Comparison of ENCODE assay signal across 11 cellular contexts in genomic region chr5:106127985-106128384, GRCh38.
DNase-seq lines count a peak whose midpoint lies in the region; ATAC-seq lines count a peak whose summit lies in the region.
"Had no signal": no experiment of that assay in that cellular context is flagged by ENCODE, and none has a peak within 500 bp of the region (broad histone marks: within the 10 kb centered on the region; RNA-seq: fewer than 3 reads in every experiment).

No MANE protein-coding gene starts in this region.

- no peak overlapping the region for H3K4me3 ChIP-seq in Karpas-422 (ENCODE audit: low read length)
- H3K4me3 ChIP-seq: body of pancreas had no signal

- H3K79me2 ChIP-seq in Karpas-422 (ENCODE audit: low read length) = no peaks in the 10 kb centered on the region

- H3K4me1 ChIP-seq in Karpas-422 (ENCODE audit: low read length) = no peaks in the 10 kb centered on the region
- H3K4me1 ChIP-seq: body of pancreas had no signal

- no peak overlapping the region for H3K9ac ChIP-seq in Karpas-422 (ENCODE audit: low read length)

- no peak overlapping the region for H2AFZ ChIP-seq in Karpas-422 (ENCODE audit: low read length)

- no peak overlapping the region for H3K27ac Mint-ChIP-seq in activated CD4-positive, alpha-beta T cell treated with anti-CD3 and anti-CD28 coated beads, Interleukin-2, amount 10 ng/mL, durations not matched to agents 24 days and 14 days

- H3K36me3 Mint-ChIP-seq in activated CD4-positive, alpha-beta T cell treated with anti-CD3 and anti-CD28 coated beads, Interleukin-2, amount 10 ng/mL, durations not matched to agents 24 days and 14 days (ENCODE audit: low read depth) = no peaks in the 10 kb centered on the region

- H3K9me2 ChIP-seq in Karpas-422 (replicated peaks; ENCODE audit: insufficient read depth, low read length) = no peaks in the 10 kb centered on the region

- intact Hi-C loops in activated CD4-positive, alpha-beta T cell treated with anti-CD3 and anti-CD28 coated beads, Interleukin-2, amount 10 ng/mL, durations not matched to agents 24 days and 14 days (cut with micrococcal nuclease) = no loop called here

- peaks cover 22% of the 10 kb centered on the region for H3K9me3 ChIP-seq in Karpas-422 (ENCODE audit: low read length)
- H3K9me3 ChIP-seq: body of pancreas had no signal

- H3K27ac ChIP-seq in Karpas-422 (ENCODE audit: low read length) = no peak overlapping the region
- H3K27ac ChIP-seq: body of pancreas had no signal

- no peak overlapping the region for H3K4me3 Mint-ChIP-seq in activated CD4-positive, alpha-beta T cell treated with anti-CD3 and anti-CD28 coated beads, Interleukin-2, amount 10 ng/mL, durations not matched to agents 24 days and 14 days

- no peaks in the 10 kb centered on the region for H3K27me3 ChIP-seq in Karpas-422 (ENCODE audit: low read length)
- H3K27me3 ChIP-seq: body of pancreas had no signal

- DNase-seq in NCI-H2081 (lab: John Stamatoyannopoulos, UW) (no peak), CD1c-positive myeloid dendritic cell (ENCODE audit: extremely low spot score) (no peak), Karpas-422 (no peak)
- DNase-seq in activated CD4-positive, alpha-beta T cell treated with anti-CD3 and anti-CD28 coated beads, Interleukin-2, amount 10 ng/mL, durations not matched to agents 24 days and 14 days = no peak
- DNase-seq: activated CD8-positive, alpha-beta memory T cell treated with anti-CD3 and anti-CD28 coated beads for 24 hours; activated gamma-delta T cell treated with Interleukin-2 at 50 U/mL for 16 hours; body of pancreas had no signal

- no peak overlapping the region for H3K4me2 ChIP-seq in Karpas-422 (ENCODE audit: low read depth, low read length, poor library complexity, severe bottlenecking)

- H3K36me3 ChIP-seq in Karpas-422 (ENCODE audit: insufficient read depth, low read length) = no peaks in the 10 kb centered on the region

- no peaks in the 10 kb centered on the region for H3K9me3 Mint-ChIP-seq in activated CD4-positive, alpha-beta T cell treated with anti-CD3 and anti-CD28 coated beads, Interleukin-2, amount 10 ng/mL, durations not matched to agents 24 days and 14 days

- no peaks in the 10 kb centered on the region for H4K20me1 ChIP-seq in Karpas-422 (ENCODE audit: insufficient read depth, low read depth, low read length)

- ATAC-seq in GM18870 (IDR thresholded peaks at IDR 0.05; ENCODE audit: unreplicated experiment) (peak; percentile 98), GM21576 (IDR thresholded peaks at IDR 0.05; ENCODE audit: unreplicated experiment) (peak; percentile 83), HG03039 (IDR thresholded peaks at IDR 0.05; ENCODE audit: unreplicated experiment) (peak; percentile 94), HG03575 (IDR thresholded peaks at IDR 0.05; ENCODE audit: extremely low read depth, insufficient number of reproducible peaks, low FRiP score, unreplicated experiment) (peak; percentile 88)
- ATAC-seq: body of pancreas had no signal

- no peaks in the 10 kb centered on the region for H3K4me1 Mint-ChIP-seq in activated CD4-positive, alpha-beta T cell treated with anti-CD3 and anti-CD28 coated beads, Interleukin-2, amount 10 ng/mL, durations not matched to agents 24 days and 14 days

- no peaks in the 10 kb centered on the region for H3K27me3 Mint-ChIP-seq in activated CD4-positive, alpha-beta T cell treated with anti-CD3 and anti-CD28 coated beads, Interleukin-2, amount 10 ng/mL, durations not matched to agents 24 days and 14 days
